8 cellular contexts compared by ENCODE assay signal in the genomic region with DNA sequence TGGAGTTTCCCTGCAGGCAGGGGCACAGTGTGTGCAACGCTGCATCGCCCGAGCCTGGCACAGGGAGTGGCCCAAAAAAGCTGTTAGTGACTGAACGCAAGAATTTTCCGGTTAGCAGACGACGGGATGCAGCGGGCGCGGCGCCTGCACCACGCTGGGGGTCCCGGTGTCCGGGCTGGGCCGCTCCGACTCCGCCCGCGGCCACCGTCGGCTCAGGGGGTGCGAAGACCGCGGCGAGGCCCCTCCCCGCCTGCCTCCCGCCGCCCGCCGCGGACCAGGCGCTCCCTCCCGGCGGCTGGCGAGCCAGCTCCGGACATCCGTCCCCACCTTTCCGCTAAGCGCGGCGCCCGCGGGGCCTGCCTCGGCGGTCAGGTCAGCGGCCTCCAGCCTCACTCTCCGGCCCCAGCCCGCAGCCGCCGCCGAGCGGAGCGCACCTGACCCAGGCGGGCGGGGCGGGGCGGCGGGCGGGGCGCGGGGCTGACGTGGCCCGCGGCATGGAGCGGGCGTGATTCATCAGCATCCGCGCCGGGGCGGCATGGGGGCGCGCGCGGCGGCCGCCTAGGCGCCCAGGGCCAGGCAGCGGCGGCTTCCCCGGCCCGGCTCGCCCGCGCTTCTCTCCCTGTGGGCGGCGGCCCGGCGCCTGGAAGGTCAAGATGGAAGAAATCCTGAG. TPM values are rescaled to one million over a fixed set of nuclear protein-coding genes. Genes with fewer than 3 reads are reported as not detected.
DNase-seq lines count a peak whose midpoint lies in the region; ATAC-seq and TF ChIP-seq lines count a peak whose summit lies in the region.

TSS of gene ARFGEF3 (plus strand) at position 506 of the 670 bp plus-strand sequence. CDS start at position 654, 148 bp downstream.

- H3K18ac ChIP-seq in mesendoderm (ENCODE audit: low read length) = peak within 1 kb of the TSS; percentile 28

- H2AK5ac ChIP-seq in mesendoderm (ENCODE audit: low read length) = no peak within 1 kb of the TSS

- H2BK15ac ChIP-seq in mesendoderm (replicated peaks; ENCODE audit: low read depth) = no peak within 1 kb of the TSS

- CTCF ChIA-PET in activated CD8-positive, alpha-beta T cell treated with anti-CD3 and anti-CD28 coated beads for 36 hours (lab: Charles Lee) = interaction anchor here (1.0 kb wide), 1 partner anchor 44 kb away, joined by 3 read pairs; no protein-coding TSS in a partner anchor

- ATAC-seq in activated CD8-positive, alpha-beta T cell treated with anti-CD3 and anti-CD28 coated beads for 36 hours = peak; percentile 97

- no peaks in the 10 kb centered on the region for H3K79me1 ChIP-seq in mesendoderm (ENCODE audit: low read length)

- POLR2A ChIA-PET in activated CD8-positive, alpha-beta T cell treated with anti-CD3 and anti-CD28 coated beads for 36 hours (lab: Charles Lee) = no interaction called here

- H3K27me3 Mint-ChIP-seq in activated CD8-positive, alpha-beta T cell treated with anti-CD3 and anti-CD28 coated beads for 36 hours = peaks cover 50% of the 10 kb centered on the region

- WGBS in mesendoderm (ENCODE audit: extremely low coverage, insufficient coverage, low lambda C conversion rate) = no CpG with 5 or more reads among the region's 88 CpGs

- no peaks in the 10 kb centered on the region for H3K79me2 ChIP-seq in mesendoderm (ENCODE audit: control insufficient read depth, insufficient read depth, low read length)

- peak within 1 kb of the TSS; percentile 86 for H3K4me2 ChIP-seq in mesendoderm (ENCODE audit: low read length)

- no peak within 1 kb of the TSS for H3K27ac ChIP-seq in mesendoderm (ENCODE audit: low read depth, low read length)

- DNase-seq in EL (peak; percentile 53), H7 (peak; percentile 90), NCI-H146 (lab: John Stamatoyannopoulos, UW) (peak; percentile 93), mesendoderm (peak; percentile 65), GOT3 (lab: John Stamatoyannopoulos, UW) (no peak)
- DNase-seq in activated CD8-positive, alpha-beta T cell treated with anti-CD3 and anti-CD28 coated beads for 36 hours = peak; percentile 70
- peak; percentile 23 for DNase-seq in effector CD4-positive, alpha-beta T cell
- DNase-seq in stimulated activated CD8-positive, alpha-beta memory T cell treated with anti-CD3 and anti-CD28 coated beads, Interleukin-12 subunit alpha, Interleukin-12 subunit beta, amount 100 ng/mL, for 24 hours (ENCODE audit: extremely low read depth) = peak; percentile 23

- H3K4me3 ChIP-seq in H7 (ENCODE audit: insufficient read depth, low read depth, low read length) (peak within 1 kb of the TSS; percentile 85), mesendoderm (ENCODE audit: low read length) (peak within 1 kb of the TSS; percentile 53)

- H3K36me3 Mint-ChIP-seq in activated CD8-positive, alpha-beta T cell treated with anti-CD3 and anti-CD28 coated beads for 36 hours (ENCODE audit: low read depth) = no peaks in the 10 kb centered on the region

- H3K4me1 Mint-ChIP-seq in activated CD8-positive, alpha-beta T cell treated with anti-CD3 and anti-CD28 coated beads for 36 hours (ENCODE audit: low read depth) = peaks cover 12% of the 10 kb centered on the region

- H3K4ac ChIP-seq in mesendoderm (ENCODE audit: low read depth, low read length) = no peak within 1 kb of the TSS

- H4K8ac ChIP-seq in mesendoderm (ENCODE audit: low read depth, low read length) = no peak within 1 kb of the TSS

- H2BK5ac ChIP-seq in mesendoderm (ENCODE audit: low read length) = no peak within 1 kb of the TSS

- H3K27ac Mint-ChIP-seq in activated CD8-positive, alpha-beta T cell treated with anti-CD3 and anti-CD28 coated beads for 36 hours = peak within 1 kb of the TSS; percentile 8

- peak within 1 kb of the TSS; percentile 58 for H3K9ac ChIP-seq in mesendoderm (ENCODE audit: low read length)

- no peaks in the 10 kb centered on the region for H3K9me3 Mint-ChIP-seq in activated CD8-positive, alpha-beta T cell treated with anti-CD3 and anti-CD28 coated beads for 36 hours

- intact Hi-C loops in activated CD8-positive, alpha-beta T cell treated with anti-CD3 and anti-CD28 coated beads for 36 hours (cut with micrococcal nuclease) = no loop called here

- no peaks in the 10 kb centered on the region for H3K36me3 ChIP-seq in H7 (replicated peaks; ENCODE audit: control insufficient read depth, insufficient read depth, low read length)
- H3K36me3 ChIP-seq in mesendoderm (ENCODE audit: control insufficient read depth, insufficient read depth, low read length) = no peaks in the 10 kb centered on the region

- H3K27me3 ChIP-seq in H7 (ENCODE audit: control insufficient read depth, insufficient read depth, low read length) = peaks cover 36% of the 10 kb centered on the region
- peaks cover 3% of the 10 kb centered on the region for H3K27me3 ChIP-seq in mesendoderm (ENCODE audit: insufficient read depth, low read length, poor library complexity)

- H2BK120ac ChIP-seq in mesendoderm (ENCODE audit: low read depth, low read length) = no peak within 1 kb of the TSS

- TF ChIP-seq CTCF in activated CD8-positive, alpha-beta T cell treated with anti-CD3 and anti-CD28 coated beads for 36 hours (IDR thresholded peaks at IDR 0.05) = no peak

- peak within 1 kb of the TSS; percentile 73 for H3K4me3 Mint-ChIP-seq in activated CD8-positive, alpha-beta T cell treated with anti-CD3 and anti-CD28 coated beads for 36 hours

- no peak within 1 kb of the TSS for H4K5ac ChIP-seq in mesendoderm (ENCODE audit: low read length)

- H3K56ac ChIP-seq in mesendoderm (ENCODE audit: low read length) = peak within 1 kb of the TSS; percentile 87

- peaks cover 1% of the 10 kb centered on the region for H3K4me1 ChIP-seq in mesendoderm (ENCODE audit: control insufficient read depth, low read depth, low read length)

- no peak within 1 kb of the TSS for H3K23ac ChIP-seq in mesendoderm (ENCODE audit: low read length)

RNA-seq across cellular contexts. Expression of gene ARFGEF3, which starts in this region (rescaled TPM):
- total RNA-seq in H7 (2014; rRNA removed; shearing (Covaris generic)) = 7.0 and 11.0 TPM in 2 replicates
- 1 to 10 TPM; 1.7 to 1.8 TPM for total RNA-seq in activated CD8-positive, alpha-beta T cell treated with anti-CD3 and anti-CD28 coated beads for 36 hours
- 8.2 TPM for polyA plus RNA-seq in mesendoderm (2013, experiment 1 of 2)
- polyA plus RNA-seq in mesendoderm (2013, experiment 2 of 2) = 8.0 TPM
